ENCODE assay signal across 1 cellular context in the genomic region with DNA sequence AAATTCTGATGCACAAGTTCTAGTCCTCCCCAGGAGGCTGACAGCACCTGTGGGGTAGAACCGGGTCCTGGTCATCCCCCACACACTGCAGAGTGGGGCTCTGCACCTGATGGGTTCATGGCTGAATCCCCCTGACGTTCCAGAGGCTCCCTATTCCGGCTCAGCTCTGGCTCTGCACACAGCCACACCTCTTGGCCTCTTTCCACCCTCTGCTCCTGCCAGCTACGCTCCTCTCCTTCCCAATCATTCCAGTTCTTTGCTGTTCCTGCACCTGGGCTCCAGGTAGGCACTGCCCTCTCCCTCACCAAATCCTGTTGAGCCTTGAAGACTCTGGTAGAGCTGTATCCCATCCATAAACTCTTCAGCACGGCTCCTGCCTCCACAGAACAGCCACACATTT.
TF ChIP-seq lines count a peak whose summit lies in the region.

No MANE protein-coding gene starts in this region.

TF ChIP-seq in H1, 55 proteins besides CTCF, POLR2A, EP300 and RAD21 (continued from another document):
- TF ChIP-seq, protein P1, sequence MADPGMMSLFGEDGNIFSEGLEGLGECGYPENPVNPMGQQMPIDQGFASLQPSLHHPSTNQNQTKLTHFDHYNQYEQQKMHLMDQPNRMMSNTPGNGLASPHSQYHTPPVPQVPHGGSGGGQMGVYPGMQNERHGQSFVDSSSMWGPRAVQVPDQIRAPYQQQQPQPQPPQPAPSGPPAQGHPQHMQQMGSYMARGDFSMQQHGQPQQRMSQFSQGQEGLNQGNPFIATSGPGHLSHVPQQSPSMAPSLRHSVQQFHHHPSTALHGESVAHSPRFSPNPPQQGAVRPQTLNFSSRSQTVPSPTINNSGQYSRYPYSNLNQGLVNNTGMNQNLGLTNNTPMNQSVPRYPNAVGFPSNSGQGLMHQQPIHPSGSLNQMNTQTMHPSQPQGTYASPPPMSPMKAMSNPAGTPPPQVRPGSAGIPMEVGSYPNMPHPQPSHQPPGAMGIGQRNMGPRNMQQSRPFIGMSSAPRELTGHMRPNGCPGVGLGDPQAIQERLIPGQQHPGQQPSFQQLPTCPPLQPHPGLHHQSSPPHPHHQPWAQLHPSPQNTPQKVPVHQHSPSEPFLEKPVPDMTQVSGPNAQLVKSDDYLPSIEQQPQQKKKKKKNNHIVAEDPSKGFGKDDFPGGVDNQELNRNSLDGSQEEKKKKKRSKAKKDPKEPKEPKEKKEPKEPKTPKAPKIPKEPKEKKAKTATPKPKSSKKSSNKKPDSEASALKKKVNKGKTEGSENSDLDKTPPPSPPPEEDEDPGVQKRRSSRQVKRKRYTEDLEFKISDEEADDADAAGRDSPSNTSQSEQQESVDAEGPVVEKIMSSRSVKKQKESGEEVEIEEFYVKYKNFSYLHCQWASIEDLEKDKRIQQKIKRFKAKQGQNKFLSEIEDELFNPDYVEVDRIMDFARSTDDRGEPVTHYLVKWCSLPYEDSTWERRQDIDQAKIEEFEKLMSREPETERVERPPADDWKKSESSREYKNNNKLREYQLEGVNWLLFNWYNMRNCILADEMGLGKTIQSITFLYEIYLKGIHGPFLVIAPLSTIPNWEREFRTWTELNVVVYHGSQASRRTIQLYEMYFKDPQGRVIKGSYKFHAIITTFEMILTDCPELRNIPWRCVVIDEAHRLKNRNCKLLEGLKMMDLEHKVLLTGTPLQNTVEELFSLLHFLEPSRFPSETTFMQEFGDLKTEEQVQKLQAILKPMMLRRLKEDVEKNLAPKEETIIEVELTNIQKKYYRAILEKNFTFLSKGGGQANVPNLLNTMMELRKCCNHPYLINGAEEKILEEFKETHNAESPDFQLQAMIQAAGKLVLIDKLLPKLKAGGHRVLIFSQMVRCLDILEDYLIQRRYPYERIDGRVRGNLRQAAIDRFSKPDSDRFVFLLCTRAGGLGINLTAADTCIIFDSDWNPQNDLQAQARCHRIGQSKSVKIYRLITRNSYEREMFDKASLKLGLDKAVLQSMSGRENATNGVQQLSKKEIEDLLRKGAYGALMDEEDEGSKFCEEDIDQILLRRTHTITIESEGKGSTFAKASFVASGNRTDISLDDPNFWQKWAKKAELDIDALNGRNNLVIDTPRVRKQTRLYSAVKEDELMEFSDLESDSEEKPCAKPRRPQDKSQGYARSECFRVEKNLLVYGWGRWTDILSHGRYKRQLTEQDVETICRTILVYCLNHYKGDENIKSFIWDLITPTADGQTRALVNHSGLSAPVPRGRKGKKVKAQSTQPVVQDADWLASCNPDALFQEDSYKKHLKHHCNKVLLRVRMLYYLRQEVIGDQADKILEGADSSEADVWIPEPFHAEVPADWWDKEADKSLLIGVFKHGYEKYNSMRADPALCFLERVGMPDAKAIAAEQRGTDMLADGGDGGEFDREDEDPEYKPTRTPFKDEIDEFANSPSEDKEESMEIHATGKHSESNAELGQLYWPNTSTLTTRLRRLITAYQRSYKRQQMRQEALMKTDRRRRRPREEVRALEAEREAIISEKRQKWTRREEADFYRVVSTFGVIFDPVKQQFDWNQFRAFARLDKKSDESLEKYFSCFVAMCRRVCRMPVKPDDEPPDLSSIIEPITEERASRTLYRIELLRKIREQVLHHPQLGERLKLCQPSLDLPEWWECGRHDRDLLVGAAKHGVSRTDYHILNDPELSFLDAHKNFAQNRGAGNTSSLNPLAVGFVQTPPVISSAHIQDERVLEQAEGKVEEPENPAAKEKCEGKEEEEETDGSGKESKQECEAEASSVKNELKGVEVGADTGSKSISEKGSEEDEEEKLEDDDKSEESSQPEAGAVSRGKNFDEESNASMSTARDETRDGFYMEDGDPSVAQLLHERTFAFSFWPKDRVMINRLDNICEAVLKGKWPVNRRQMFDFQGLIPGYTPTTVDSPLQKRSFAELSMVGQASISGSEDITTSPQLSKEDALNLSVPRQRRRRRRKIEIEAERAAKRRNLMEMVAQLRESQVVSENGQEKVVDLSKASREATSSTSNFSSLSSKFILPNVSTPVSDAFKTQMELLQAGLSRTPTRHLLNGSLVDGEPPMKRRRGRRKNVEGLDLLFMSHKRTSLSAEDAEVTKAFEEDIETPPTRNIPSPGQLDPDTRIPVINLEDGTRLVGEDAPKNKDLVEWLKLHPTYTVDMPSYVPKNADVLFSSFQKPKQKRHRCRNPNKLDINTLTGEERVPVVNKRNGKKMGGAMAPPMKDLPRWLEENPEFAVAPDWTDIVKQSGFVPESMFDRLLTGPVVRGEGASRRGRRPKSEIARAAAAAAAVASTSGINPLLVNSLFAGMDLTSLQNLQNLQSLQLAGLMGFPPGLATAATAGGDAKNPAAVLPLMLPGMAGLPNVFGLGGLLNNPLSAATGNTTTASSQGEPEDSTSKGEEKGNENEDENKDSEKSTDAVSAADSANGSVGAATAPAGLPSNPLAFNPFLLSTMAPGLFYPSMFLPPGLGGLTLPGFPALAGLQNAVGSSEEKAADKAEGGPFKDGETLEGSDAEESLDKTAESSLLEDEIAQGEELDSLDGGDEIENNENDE (IDR thresholded peaks at IDR 0.05; ENCODE audit: insufficient replicate concordance, low read length) = no peak
- TF ChIP-seq TAF7 (optimal IDR thresholded peaks at IDR 0.05; ENCODE audit: borderline replicate concordance, low read depth, low read length) = no peak
- no peak for TF ChIP-seq CHD1 (IDR thresholded peaks at IDR 0.05; ENCODE audit: low read depth, low read length)
- TF ChIP-seq GTF2F1 (IDR thresholded peaks at IDR 0.05; ENCODE audit: borderline replicate concordance, low read depth, low read length) = no peak
- TF ChIP-seq CBX5 (IDR thresholded peaks at IDR 0.05; ENCODE audit: low read depth, low read length) = no peak
- TF ChIP-seq FOSL1 (IDR thresholded peaks at IDR 0.05; ENCODE audit: insufficient read depth, low read depth, low read length) = no peak
TF ChIP-seq in H1: peak in this region for 0.
